ENCODE assay signal across 8 cellular contexts in genomic region chr6:151451417-151451949, GRCh38. TPM values are rescaled to one million over a fixed set of nuclear protein-coding genes. Genes with fewer than 3 reads are reported as not detected.
DNase-seq lines count a peak whose midpoint lies in the region; ATAC-seq, FAIRE-seq and TF ChIP-seq lines count a peak whose summit lies in the region.

No MANE protein-coding gene starts in this region.

- no peaks in the 10 kb centered on the region for H4K20me1 ChIP-seq in OCI-LY1 (ENCODE audit: insufficient read depth, low read length)

- H3K4me3 ChIP-seq in OCI-LY1 (ENCODE audit: low read depth, low read length, poor library complexity, severe bottlenecking), result peak overlapping the region; percentile 79
- H3K4me3 ChIP-seq in pancreas, result peak overlapping the region; percentile 40 to 76 (median 50)

- intact Hi-C loops in pancreas (cut with DNase I), result no loop called here

- FAIRE-seq in pancreas (lab: Jason Lieb, UNC), result no peak

- DNase-seq in endothelial cell (ENCODE audit: low spot score), result no peak
- no peak for DNase-seq in pancreas
- no peak for DNase-seq in stimulated activated CD4-positive, alpha-beta T cell treated with anti-CD3 and anti-CD28 coated beads, Interleukin-1b, Interleukin-23, amount 100 ng/mL, for 48 hours
- DNase-seq in islet precursor cell, result no peak

- H3K27ac Mint-ChIP-seq in endothelial cell (ENCODE audit: unreplicated experiment), result peak overlapping the region; percentile 95

- H3K9me3 Mint-ChIP-seq in endothelial cell (ENCODE audit: unreplicated experiment), result peaks cover 6% of the 10 kb centered on the region

- H3K9me2 ChIP-seq in OCI-LY1 (ENCODE audit: low read depth, low read length), result no peaks in the 10 kb centered on the region

- no peak overlapping the region for H2AFZ ChIP-seq in OCI-LY1 (ENCODE audit: low read length)

- peaks cover 18% of the 10 kb centered on the region for H3K27me3 Mint-ChIP-seq in endothelial cell (ENCODE audit: unreplicated experiment)

- H3K27me3 ChIP-seq in OCI-LY1 (ENCODE audit: insufficient read depth, low read length) (no peaks in the 10 kb centered on the region), pancreas (no peaks in the 10 kb centered on the region)

- 1 to 2% methylated on average over 22 of the region's 22 CpGs for WGBS in pancreas, 2 donors

- H3K27ac ChIP-seq in OCI-LY1 (ENCODE audit: low read depth, low read length, poor library complexity, severe bottlenecking) (peak overlapping the region; percentile 0), pancreas (peak overlapping the region in 3 of 4 donors; percentile 13 to 95 (median 84))

- H3K4me2 ChIP-seq in OCI-LY1 (ENCODE audit: low read length), result peak overlapping the region; percentile 98

- no peaks in the 10 kb centered on the region for H3F3A ChIP-seq in OCI-LY1 (ENCODE audit: insufficient read depth, low read length)

- H3K4me1 Mint-ChIP-seq in endothelial cell (ENCODE audit: unreplicated experiment), result peaks cover 17% of the 10 kb centered on the region

- H3K9me3 ChIP-seq in ES-I3 (ENCODE audit: control insufficient read depth, insufficient read depth, low read length), result no peaks in the 10 kb centered on the region
- no peaks in the 10 kb centered on the region for H3K9me3 ChIP-seq in OCI-LY1 (ENCODE audit: low read length)
- no peaks in the 10 kb centered on the region for H3K9me3 ChIP-seq in pancreas

- no peak for TF ChIP-seq CTCF in OCI-LY1 (IDR thresholded peaks at IDR 0.05; ENCODE audit: low read length)
- no peak for TF ChIP-seq CTCF in endothelial cell (IDR thresholded peaks at IDR 0.05; ENCODE audit: unreplicated experiment)
- no peak for TF ChIP-seq CTCF in pancreas (IDR thresholded peaks at IDR 0.05)

- H3K36me3 ChIP-seq in ES-I3 (ENCODE audit: insufficient read depth, low read length), result peaks cover 3% of the 10 kb centered on the region; the same call in 1 of the 2 replicates
- no peaks in the 10 kb centered on the region for H3K36me3 ChIP-seq in OCI-LY1 (ENCODE audit: insufficient read depth, low read length)
- no peaks in the 10 kb centered on the region for H3K36me3 ChIP-seq in pancreas

- H3K4me1 ChIP-seq in ES-I3 (ENCODE audit: insufficient read depth, low read length) (peaks cover 4% of the 10 kb centered on the region), OCI-LY1 (ENCODE audit: insufficient read depth, low read length, severe bottlenecking) (peaks cover 35% of the 10 kb centered on the region), pancreas (peaks cover 6 to 22% (median 15%) of the 10 kb centered on the region in 3 donors)

- peaks cover 28% of the 10 kb centered on the region for H3K79me2 ChIP-seq in OCI-LY1 (ENCODE audit: insufficient read depth, low read length)

- peak overlapping the region; percentile 93 for H3K9ac ChIP-seq in ES-I3 (ENCODE audit: low read depth, low read length)
- H3K9ac ChIP-seq in OCI-LY1 (ENCODE audit: low read length), result peak overlapping the region; percentile 80

- H3K36me3 Mint-ChIP-seq in endothelial cell (ENCODE audit: low read depth, unreplicated experiment), result peaks cover 17% of the 10 kb centered on the region

- peak overlapping the region; percentile 95 for H3K4me3 Mint-ChIP-seq in endothelial cell (ENCODE audit: unreplicated experiment)

- ATAC-seq in pancreas, result no peak
- no peak for ATAC-seq in GM18867 (IDR thresholded peaks at IDR 0.05; ENCODE audit: unreplicated experiment)
- no peak for ATAC-seq in HG03442 (IDR thresholded peaks at IDR 0.05; ENCODE audit: unreplicated experiment)

RNA-seq across cellular contexts. Expression of gene RMND1, which starts 0.4 kb away (rescaled TPM):
- total RNA-seq in endothelial cell (ENCODE audit: unreplicated experiment) (18.7 TPM), pancreas (10 to 100 TPM in 1 of 6 donors, 1 to 10 TPM in 5; 6.4 to 10.4 (median 7.1) TPM)
- polyA plus RNA-seq in pancreas, result 10 to 100 TPM; 12.1 to 13.5 TPM

RNA-seq across cellular contexts. Expression of gene CCDC170, which starts 42.3 kb away (rescaled TPM):
- 0.31 TPM for total RNA-seq in endothelial cell (ENCODE audit: unreplicated experiment)
- total RNA-seq in pancreas, result under 1 TPM in 5 of 6 donors, not detected in 1; 0.03 to 0.81 (median 0.40) TPM
- under 1 TPM; 0.08 to 0.56 TPM for polyA plus RNA-seq in pancreas
